Comparison of ENCODE assay signal across 25 cellular contexts in genomic region chr5:90387508-90387907, GRCh38.
"Had no signal": no experiment of that assay in that cellular context is flagged by ENCODE, and none has a peak within 500 bp of the region (broad histone marks: within the 10 kb centered on the region; RNA-seq: fewer than 3 reads in every experiment).

No MANE protein-coding gene starts in this region.

- H3K27me3 ChIP-seq: colonic mucosa, esophagus squamous epithelium, gastrocnemius medialis, heart right ventricle, left lung had no signal

- H3K36me3 ChIP-seq: colonic mucosa, gastrocnemius medialis, lower lobe of right lung had no signal

- ATAC-seq: effector memory CD8-positive, alpha-beta T cell; esophagus mucosa; gastrocnemius medialis; heart right ventricle; left cardiac atrium; left lung; left ventricle myocardium superior; lower lobe of right lung; naive thymus-derived CD4-positive, alpha-beta T cell had no signal

- FAIRE-seq: islet of Langerhans, keratinocyte had no signal

- H3K4me1 ChIP-seq: colonic mucosa, esophagus squamous epithelium, gastrocnemius medialis, left lung, lower lobe of right lung had no signal

- H3K4me3 ChIP-seq: colonic mucosa, esophagus squamous epithelium, gastrocnemius medialis, heart right ventricle, left lung, lower lobe of right lung had no signal

- DNase-seq: colonic mucosa; cortex of kidney; effector CD8-positive, alpha-beta T cell; effector memory CD8-positive, alpha-beta T cell; endodermal cell; erythroblast; esophagus squamous epithelium; foreskin fibroblast; foreskin melanocyte; gastrocnemius medialis; glutamatergic neuron; head of caudate nucleus; heart right ventricle; hippocampal formation; left cardiac atrium; left lung; left ventricle myocardium superior; lower lobe of right lung; mesenchymal stem cell; midbrain; naive thymus-derived CD4-positive, alpha-beta T cell had no signal

- H3K27ac ChIP-seq: colonic mucosa, epithelial cell of prostate, esophagus squamous epithelium, gastrocnemius medialis, heart right ventricle, left lung, lower lobe of right lung had no signal

- H3K9me3 ChIP-seq: colonic mucosa, esophagus squamous epithelium, gastrocnemius medialis, heart right ventricle, left lung, lower lobe of right lung had no signal
